ENCODE assay signal across 8 cellular contexts in the genomic region with DNA sequence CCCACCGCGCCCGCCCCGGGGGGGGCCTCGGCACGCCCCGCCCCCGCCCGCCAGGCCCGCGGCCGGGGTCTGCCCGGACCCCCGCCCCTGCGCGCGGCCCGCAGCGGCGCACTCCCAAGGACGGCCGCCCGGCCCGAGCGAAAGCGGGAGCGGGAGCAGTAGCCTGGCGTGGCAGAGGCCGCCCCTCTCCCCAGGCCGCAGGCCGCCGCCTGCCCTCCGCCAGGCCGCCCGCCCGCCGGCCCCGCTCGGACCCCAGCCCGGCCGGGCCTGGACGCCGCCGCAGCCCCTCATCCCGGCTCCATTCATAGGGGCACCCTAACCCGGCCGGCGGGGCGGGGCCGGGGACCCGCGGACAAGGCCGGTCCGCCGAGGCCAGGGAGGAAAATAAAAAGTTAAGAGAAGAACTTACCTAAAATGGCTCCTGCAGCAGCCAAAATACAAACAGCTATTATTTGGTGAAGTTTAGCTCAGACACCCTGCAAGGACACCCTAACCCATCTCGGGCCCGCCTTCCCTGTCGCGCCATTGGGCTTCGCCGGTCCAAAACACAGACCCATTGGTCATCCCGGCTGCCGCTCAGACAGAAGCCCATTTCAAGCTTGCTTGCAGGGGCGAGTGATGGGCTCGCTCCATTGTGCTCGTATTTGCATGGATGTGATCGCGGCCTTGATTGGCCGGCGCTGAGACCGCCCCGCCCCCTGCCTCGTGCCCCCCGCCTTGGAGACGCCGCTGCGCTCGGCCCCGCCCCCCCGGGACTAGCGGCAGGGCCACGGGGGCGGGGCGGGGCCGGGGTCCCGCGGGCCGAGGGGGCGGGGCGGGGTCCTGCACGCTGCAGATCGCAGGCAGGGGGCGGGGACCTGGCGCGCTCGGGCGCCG. TPM values are rescaled to one million over a fixed set of nuclear protein-coding genes. Genes with fewer than 3 reads are reported as not detected.
A peak's percentile ranks its signal among the peaks of the same experiment; 100 is the strongest.
DNase-seq lines count a peak whose midpoint lies in the region; ATAC-seq and TF ChIP-seq lines count a peak whose summit lies in the region.

A gene with protein sequence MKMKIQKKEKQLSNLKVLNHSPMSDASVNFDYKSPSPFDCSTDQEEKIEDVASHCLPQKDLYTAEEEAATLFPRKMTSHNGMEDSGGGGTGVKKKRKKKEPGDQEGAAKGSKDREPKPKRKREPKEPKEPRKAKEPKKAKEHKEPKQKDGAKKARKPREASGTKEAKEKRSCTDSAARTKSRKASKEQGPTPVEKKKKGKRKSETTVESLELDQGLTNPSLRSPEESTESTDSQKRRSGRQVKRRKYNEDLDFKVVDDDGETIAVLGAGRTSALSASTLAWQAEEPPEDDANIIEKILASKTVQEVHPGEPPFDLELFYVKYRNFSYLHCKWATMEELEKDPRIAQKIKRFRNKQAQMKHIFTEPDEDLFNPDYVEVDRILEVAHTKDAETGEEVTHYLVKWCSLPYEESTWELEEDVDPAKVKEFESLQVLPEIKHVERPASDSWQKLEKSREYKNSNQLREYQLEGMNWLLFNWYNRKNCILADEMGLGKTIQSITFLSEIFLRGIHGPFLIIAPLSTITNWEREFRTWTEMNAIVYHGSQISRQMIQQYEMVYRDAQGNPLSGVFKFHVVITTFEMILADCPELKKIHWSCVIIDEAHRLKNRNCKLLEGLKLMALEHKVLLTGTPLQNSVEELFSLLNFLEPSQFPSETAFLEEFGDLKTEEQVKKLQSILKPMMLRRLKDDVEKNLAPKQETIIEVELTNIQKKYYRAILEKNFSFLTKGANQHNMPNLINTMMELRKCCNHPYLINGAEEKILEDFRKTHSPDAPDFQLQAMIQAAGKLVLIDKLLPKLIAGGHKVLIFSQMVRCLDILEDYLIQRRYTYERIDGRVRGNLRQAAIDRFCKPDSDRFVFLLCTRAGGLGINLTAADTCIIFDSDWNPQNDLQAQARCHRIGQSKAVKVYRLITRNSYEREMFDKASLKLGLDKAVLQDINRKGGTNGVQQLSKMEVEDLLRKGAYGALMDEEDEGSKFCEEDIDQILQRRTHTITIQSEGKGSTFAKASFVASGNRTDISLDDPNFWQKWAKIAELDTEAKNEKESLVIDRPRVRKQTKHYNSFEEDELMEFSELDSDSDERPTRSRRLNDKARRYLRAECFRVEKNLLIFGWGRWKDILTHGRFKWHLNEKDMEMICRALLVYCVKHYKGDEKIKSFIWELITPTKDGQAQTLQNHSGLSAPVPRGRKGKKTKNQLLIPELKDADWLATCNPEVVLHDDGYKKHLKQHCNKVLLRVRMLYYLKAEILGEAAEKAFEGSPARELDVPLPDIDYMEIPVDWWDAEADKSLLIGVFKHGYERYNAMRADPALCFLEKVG (N-terminal part only) (minus strand): TSS at position 447 of the 876 bp plus-strand sequence. CDS start 67,040 bp downstream, outside the sequence.

- no peaks in the 10 kb centered on the region for H3K9me3 ChIP-seq in esophagus muscularis mucosa
- no peaks in the 10 kb centered on the region for H3K9me3 ChIP-seq in muscle layer of duodenum (ENCODE audit: control insufficient read depth in 1 of 2, low read length in 2 of 2)

- H3K27ac ChIP-seq in esophagus muscularis mucosa (replicated peaks in 1 of 4) (peak within 1 kb of the TSS; percentile 82 to 89 (median 86)), muscle layer of duodenum (ENCODE audit: low read length) (peak within 1 kb of the TSS; percentile 22)

- no peak for TF ChIP-seq EP300 in esophagus muscularis mucosa (IDR thresholded peaks at IDR 0.05)

- no peaks in the 10 kb centered on the region for H3K9me3 Mint-ChIP-seq in activated T-cell treated with anti-CD3 and anti-CD28 coated beads, Interleukin-2, amount 50 U/mL, for 24 hours

- DNase-seq in DMS153 (lab: John Stamatoyannopoulos, UW): peak; percentile 99
- DNase-seq in KBM-7: peak; percentile 98
- peak; percentile 99 for DNase-seq in activated T-cell treated with anti-CD3 and anti-CD28 coated beads, Interleukin-2, amount 50 U/mL, for 24 hours
- peak; percentile 100 for DNase-seq in esophagus muscularis mucosa (ENCODE audit: extremely low spot score)
- peak; percentile 97 to 98 for DNase-seq in stimulated activated CD8-positive, alpha-beta memory T cell treated with anti-CD3 and anti-CD28 coated beads, Interleukin-7, amount 100 ng/mL, for 4 hours (ENCODE audit: low read depth in 2 of 2)

- H3K4me1 ChIP-seq in esophagus muscularis mucosa (peaks cover 22 to 51% (median 40%) of the 10 kb centered on the region in 4 donors), muscle layer of duodenum (ENCODE audit: control insufficient read depth in 1 of 2, insufficient read depth in 2 of 2, low read length in 2 of 2) (peaks cover 7 to 38% of the 10 kb centered on the region in 2 donors)

- H3K4me3 ChIP-seq in esophagus muscularis mucosa: peak within 1 kb of the TSS; percentile 71 to 96 (median 80)
- peak within 1 kb of the TSS; percentile 67 to 82 for H3K4me3 ChIP-seq in muscle layer of duodenum (ENCODE audit: low read depth in 1 of 2, low read length in 2 of 2)

- ATAC-seq in GM21717 (IDR thresholded peaks at IDR 0.05; ENCODE audit: unreplicated experiment): peak; percentile 99

- TF ChIP-seq POLR2A in esophagus muscularis mucosa (IDR thresholded peaks at IDR 0.05; ENCODE audit: low read depth): no peak

- H3K4me1 Mint-ChIP-seq in activated T-cell treated with anti-CD3 and anti-CD28 coated beads, Interleukin-2, amount 50 U/mL, for 24 hours (ENCODE audit: low read depth): peaks cover 45% of the 10 kb centered on the region

- peak within 1 kb of the TSS; percentile 84 for H3K4me3 Mint-ChIP-seq in activated T-cell treated with anti-CD3 and anti-CD28 coated beads, Interleukin-2, amount 50 U/mL, for 24 hours

- no peak for TF ChIP-seq CTCF in esophagus muscularis mucosa (IDR thresholded peaks at IDR 0.05)

- WGBS in esophagus muscularis mucosa: under 1% methylated on average over 26 of the region's 98 CpGs

- H3K27me3 Mint-ChIP-seq in activated T-cell treated with anti-CD3 and anti-CD28 coated beads, Interleukin-2, amount 50 U/mL, for 24 hours: no peaks in the 10 kb centered on the region

- intact Hi-C loops in esophagus muscularis mucosa (cut with DNase I): loop anchor here (5.0 kb wide), 1 partner anchor 74 kb away; no protein-coding TSS in a partner anchor

- peak within 1 kb of the TSS; percentile 83 for H3K27ac Mint-ChIP-seq in activated T-cell treated with anti-CD3 and anti-CD28 coated beads, Interleukin-2, amount 50 U/mL, for 24 hours

- H3K36me3 Mint-ChIP-seq in activated T-cell treated with anti-CD3 and anti-CD28 coated beads, Interleukin-2, amount 50 U/mL, for 24 hours (ENCODE audit: low read depth): peaks cover 3% of the 10 kb centered on the region

- H3K27me3 ChIP-seq in esophagus muscularis mucosa (no peaks in the 10 kb centered on the region), muscle layer of duodenum (ENCODE audit: low read depth, low read length) (no peaks in the 10 kb centered on the region)

- in situ Hi-C loops in KBM-7 (cut with MboI; ENCODE audit: low pct_unique_long_range_greater_than_20kb, low sequenced_read_pairs): no loop called here

- H3K36me3 ChIP-seq in esophagus muscularis mucosa (no peaks in the 10 kb centered on the region), muscle layer of duodenum (ENCODE audit: control insufficient read depth in 1 of 2, insufficient read depth in 2 of 2, low read length in 2 of 2) (no peaks in the 10 kb centered on the region)

TF ChIP-seq in PFSK-1, 5 proteins besides CTCF, POLR2A, EP300 and RAD21:
- TF ChIP-seq SIN3A (IDR thresholded peaks at IDR 0.05; ENCODE audit: borderline replicate concordance, insufficient read depth, low read length): no peak; the same call in 1 of the 2 replicates
- TF ChIP-seq, protein P1, sequence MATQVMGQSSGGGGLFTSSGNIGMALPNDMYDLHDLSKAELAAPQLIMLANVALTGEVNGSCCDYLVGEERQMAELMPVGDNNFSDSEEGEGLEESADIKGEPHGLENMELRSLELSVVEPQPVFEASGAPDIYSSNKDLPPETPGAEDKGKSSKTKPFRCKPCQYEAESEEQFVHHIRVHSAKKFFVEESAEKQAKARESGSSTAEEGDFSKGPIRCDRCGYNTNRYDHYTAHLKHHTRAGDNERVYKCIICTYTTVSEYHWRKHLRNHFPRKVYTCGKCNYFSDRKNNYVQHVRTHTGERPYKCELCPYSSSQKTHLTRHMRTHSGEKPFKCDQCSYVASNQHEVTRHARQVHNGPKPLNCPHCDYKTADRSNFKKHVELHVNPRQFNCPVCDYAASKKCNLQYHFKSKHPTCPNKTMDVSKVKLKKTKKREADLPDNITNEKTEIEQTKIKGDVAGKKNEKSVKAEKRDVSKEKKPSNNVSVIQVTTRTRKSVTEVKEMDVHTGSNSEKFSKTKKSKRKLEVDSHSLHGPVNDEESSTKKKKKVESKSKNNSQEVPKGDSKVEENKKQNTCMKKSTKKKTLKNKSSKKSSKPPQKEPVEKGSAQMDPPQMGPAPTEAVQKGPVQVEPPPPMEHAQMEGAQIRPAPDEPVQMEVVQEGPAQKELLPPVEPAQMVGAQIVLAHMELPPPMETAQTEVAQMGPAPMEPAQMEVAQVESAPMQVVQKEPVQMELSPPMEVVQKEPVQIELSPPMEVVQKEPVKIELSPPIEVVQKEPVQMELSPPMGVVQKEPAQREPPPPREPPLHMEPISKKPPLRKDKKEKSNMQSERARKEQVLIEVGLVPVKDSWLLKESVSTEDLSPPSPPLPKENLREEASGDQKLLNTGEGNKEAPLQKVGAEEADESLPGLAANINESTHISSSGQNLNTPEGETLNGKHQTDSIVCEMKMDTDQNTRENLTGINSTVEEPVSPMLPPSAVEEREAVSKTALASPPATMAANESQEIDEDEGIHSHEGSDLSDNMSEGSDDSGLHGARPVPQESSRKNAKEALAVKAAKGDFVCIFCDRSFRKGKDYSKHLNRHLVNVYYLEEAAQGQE (IDR thresholded peaks at IDR 0.05; ENCODE audit: insufficient read depth in 1 of 2, low read depth in 2 of 2, low read length in 2 of 2): no peak
- TF ChIP-seq POLR2AphosphoS5 (IDR thresholded peaks at IDR 0.05; ENCODE audit: low read depth, low read length): peak; percentile 20; the same call in 1 of the 2 replicates
- peak; percentile 62 for TF ChIP-seq FOXP2 (optimal IDR thresholded peaks at IDR 0.05; ENCODE audit: borderline replicate concordance, extremely low read depth, extremely low read length, insufficient read depth)

RNA-seq across cellular contexts. Expression of the gene that starts here (rescaled TPM):
- 3.7 TPM for polyA plus RNA-seq in PFSK-1 (2012; ENCODE audit: insufficient read length, low read depth)
- total RNA-seq in esophagus muscularis mucosa: 10 to 100 TPM; 32.5 to 37.7 (median 35.0) TPM

Comparison
In these comparisons a context has a peak if more than half of its experiments do, and no peak if none do; other contexts are left out.
1. Peak in every context shown above with its lines: DNase-seq, ATAC-seq, H3K4me3 ChIP-seq and H3K27ac ChIP-seq.